8 cellular contexts compared by ENCODE assay signal in the genomic region with DNA sequence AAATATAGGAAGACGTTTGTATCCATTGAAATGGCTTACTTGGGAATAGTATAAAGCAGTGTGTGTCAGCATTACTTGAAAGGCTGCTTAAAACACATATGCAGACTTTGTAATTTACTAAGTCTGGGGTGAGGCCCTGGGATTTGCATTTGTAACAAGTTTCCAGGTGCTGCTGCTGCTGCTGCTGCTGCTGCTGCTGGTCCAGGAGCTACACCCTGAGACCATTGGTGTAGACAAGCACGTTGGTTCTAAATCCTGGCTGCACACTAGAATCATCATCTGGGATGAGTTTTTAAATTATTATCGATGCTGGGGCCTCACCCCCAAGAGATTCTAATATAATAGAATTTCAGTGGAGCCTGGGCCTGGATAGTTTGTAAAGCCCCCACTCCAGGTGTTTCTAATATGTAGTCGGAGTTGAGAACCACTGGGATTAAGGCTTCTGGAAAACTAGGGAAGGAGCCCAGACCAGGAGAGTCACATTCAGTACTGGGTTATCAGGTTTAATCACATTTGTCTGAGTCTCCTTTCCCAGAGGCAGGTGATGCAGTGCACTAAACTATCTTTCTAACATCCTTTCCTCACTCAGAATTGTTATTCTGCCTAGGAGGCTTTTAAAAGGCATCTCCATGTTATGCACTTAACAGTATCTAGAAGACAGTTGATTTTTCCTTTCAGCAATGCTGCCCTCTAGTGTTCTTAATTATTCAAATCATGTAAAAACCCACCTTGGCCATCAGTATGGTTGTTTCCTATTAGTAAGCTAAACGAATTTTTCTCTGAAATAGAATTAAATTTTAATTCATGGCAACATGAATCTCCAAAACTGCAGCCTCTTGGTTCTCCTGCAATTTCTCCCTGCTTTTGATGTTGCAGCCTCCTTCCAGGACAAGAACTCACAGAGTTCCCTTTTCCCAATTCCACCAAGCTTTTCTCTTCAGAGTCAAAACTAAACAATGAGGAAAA. TPM values are rescaled to one million over a fixed set of nuclear protein-coding genes. Genes with fewer than 3 reads are reported as not detected.
A peak's percentile ranks its signal among the peaks of the same experiment; 100 is the strongest.
DNase-seq lines count a peak whose midpoint lies in the region; ATAC-seq and TF ChIP-seq lines count a peak whose summit lies in the region.

No MANE protein-coding gene starts in this region.

- no peaks in the 10 kb centered on the region for H3K27me3 ChIP-seq in SU-DHL-6 (ENCODE audit: low read length)
- peaks cover 0 to 5% (median 0%) of the 10 kb centered on the region in 3 experiments for H3K27me3 ChIP-seq in neuronal stem cell (ENCODE audit: control insufficient read depth in 3 of 3, insufficient read depth in 3 of 3, low read depth in 1 of 3, low read length in 3 of 3)

- no peaks in the 10 kb centered on the region for H3K9me3 ChIP-seq in SU-DHL-6 (ENCODE audit: insufficient read depth, low read length)
- no peaks in the 10 kb centered on the region for H3K9me3 ChIP-seq in neuronal stem cell (replicated peaks in 1 of 2; ENCODE audit: control insufficient read depth in 2 of 2, insufficient read depth in 1 of 2, low read depth in 1 of 2, low read length in 2 of 2)

- ATAC-seq in Right ventricle myocardium inferior (peak; percentile 65), HG02610 (IDR thresholded peaks at IDR 0.05; ENCODE audit: unreplicated experiment) (peak; percentile 79)

- H3K14ac ChIP-seq in neuronal stem cell (ENCODE audit: low read length), result no peak overlapping the region

- no peak overlapping the region for H3K4me2 ChIP-seq in SU-DHL-6 (ENCODE audit: low read depth, low read length, poor library complexity, severe bottlenecking)
- no peak overlapping the region for H3K4me2 ChIP-seq in neuronal stem cell (ENCODE audit: insufficient read depth, low read length, poor library complexity, severe bottlenecking)

- H3K4ac ChIP-seq in neuronal stem cell (ENCODE audit: low read length), result no peak overlapping the region

- WGBS in neuronal stem cell (ENCODE audit: extremely low coverage in 2 of 2, insufficient read length in 2 of 2, insufficient replicate concordance in 1 of 2), 2 donors, result no CpG with 5 or more reads among the region's 5 CpGs

- DNase-seq in Right ventricle myocardium inferior (ENCODE audit: missing footprints) (no peak), cardiac septum (ENCODE audit: low spot score) (no peak), NCI-H1105 treated with DMSO at 0.1 percent for 48 hours (lab: John Stamatoyannopoulos, UW) (peak; percentile 76), fibroblast of pulmonary artery (ENCODE audit: low read depth) (peak; percentile 84), neuronal stem cell (ENCODE audit: low spot score) (peak; percentile 21)
- DNase-seq in stimulated activated CD4-positive, alpha-beta T cell treated with anti-CD3 and anti-CD28 coated beads, Interleukin-4, amount 100 ng/mL, for 4 hours, result no peak

- no peak overlapping the region for H2BK120ac ChIP-seq in neuronal stem cell (ENCODE audit: low read depth, low read length)

- H3K18ac ChIP-seq in neuronal stem cell (ENCODE audit: low read length), result no peak overlapping the region

- H2AFZ ChIP-seq in SU-DHL-6 (ENCODE audit: low read depth, low read length, severe bottlenecking) (no peak overlapping the region), neuronal stem cell (ENCODE audit: low read length) (no peak overlapping the region)

- no peaks in the 10 kb centered on the region for H3K79me2 ChIP-seq in SU-DHL-6 (ENCODE audit: insufficient read depth, low read length)

- H4K20me1 ChIP-seq in SU-DHL-6 (ENCODE audit: low read depth, low read length), result no peaks in the 10 kb centered on the region

- H3K9ac ChIP-seq in SU-DHL-6 (ENCODE audit: low read length), result no peak overlapping the region
- H3K9ac ChIP-seq in neuronal stem cell (ENCODE audit: low read depth, low read length, poor library complexity), result no peak overlapping the region

- H3K4me3 ChIP-seq in SU-DHL-6 (ENCODE audit: insufficient read depth, low read length, poor library complexity, severe bottlenecking) (no peak overlapping the region), fibroblast of pulmonary artery (replicated peaks; ENCODE audit: low read depth, low read length) (no peak overlapping the region), neuronal stem cell (ENCODE audit: low read length in 2 of 2) (no peak overlapping the region)

- no peaks in the 10 kb centered on the region for H3F3A ChIP-seq in SU-DHL-6 (ENCODE audit: insufficient read depth)

- no peaks in the 10 kb centered on the region for H3K79me1 ChIP-seq in neuronal stem cell (ENCODE audit: low read depth, low read length)

- no peaks in the 10 kb centered on the region for H3K36me3 ChIP-seq in SU-DHL-6 (ENCODE audit: low read length)
- H3K36me3 ChIP-seq in neuronal stem cell (replicated peaks in 1 of 2; ENCODE audit: control insufficient read depth in 2 of 2, insufficient read depth in 2 of 2, low read length in 2 of 2), result no peaks in the 10 kb centered on the region

- H3K9me2 ChIP-seq in SU-DHL-6 (replicated peaks; ENCODE audit: insufficient read depth, low read length), result no peaks in the 10 kb centered on the region

- no peak overlapping the region for H2AK5ac ChIP-seq in neuronal stem cell (ENCODE audit: low read depth, low read length)

- no peak overlapping the region for H3K23ac ChIP-seq in neuronal stem cell (ENCODE audit: low read depth, low read length, poor library complexity)

- TF ChIP-seq CTCF in SU-DHL-6 (IDR thresholded peaks at IDR 0.05; ENCODE audit: insufficient read depth, low read length, poor library complexity, severe bottlenecking) (peak; percentile 47), fibroblast of pulmonary artery (IDR thresholded peaks at IDR 0.05; ENCODE audit: low read length, missing control alignments) (peak; percentile 53)

- intact Hi-C loops in Right ventricle myocardium inferior (cut with DNase I), result loop anchor here (1.0 to 5.0 kb wide), 3 partner anchors 47 to 462 kb away; no protein-coding TSS in a partner anchor
- intact Hi-C loops in cardiac septum (cut with DNase I), result loop anchor here (2.0 kb wide), 1 partner anchor 359 kb away; no protein-coding TSS in a partner anchor

- H4K91ac ChIP-seq in neuronal stem cell (ENCODE audit: low read depth, low read length, poor library complexity), result no peak overlapping the region

- H2BK5ac ChIP-seq in neuronal stem cell (ENCODE audit: low read length), result no peak overlapping the region

- no peak overlapping the region for H4K8ac ChIP-seq in neuronal stem cell (ENCODE audit: low read depth, low read length)

- H2BK15ac ChIP-seq in neuronal stem cell (ENCODE audit: low read length), result no peak overlapping the region

- no peak overlapping the region for H2BK12ac ChIP-seq in neuronal stem cell (ENCODE audit: low read length)

- H3K4me1 ChIP-seq in neuronal stem cell (ENCODE audit: control insufficient read depth in 2 of 2, insufficient read depth in 1 of 2, low read depth in 1 of 2, low read length in 2 of 2), result peaks cover 0 to 5% of the 10 kb centered on the region in 2 donors

- H3K27ac ChIP-seq in SU-DHL-6 (ENCODE audit: low read depth, low read length) (no peak overlapping the region), neuronal stem cell (replicated peaks; ENCODE audit: low read length) (no peak overlapping the region)

RNA-seq across cellular contexts. Expression of a gene that starts 45.4 kb away (rescaled TPM):
- 195 TPM for total RNA-seq in Right ventricle myocardium inferior
- 155 TPM for total RNA-seq in cardiac septum
- 95.6 TPM for polyA plus RNA-seq in neuronal stem cell (2013, experiment 1 of 2)
- polyA plus RNA-seq in neuronal stem cell (2013, experiment 2 of 2), result 92.3 TPM

Comparison
In these comparisons a context has a peak if more than half of its experiments do, and no peak if none do; other contexts are left out.
1. DNase-seq: peak in NCI-H1105 treated with DMSO at 0.1 percent for 48 hours (single experiment), fibroblast of pulmonary artery (single experiment) and neuronal stem cell (single experiment); none in Right ventricle myocardium inferior (single experiment), cardiac septum (single experiment) and stimulated activated CD4-positive, alpha-beta T cell treated with anti-CD3 and anti-CD28 coated beads, Interleukin-4, amount 100 ng/mL, for 4 hours (0 of 2).